ENCODE assay signal across 19 cellular contexts in genomic region chr10:76205361-76205760, GRCh38.
"Had no signal": no experiment of that assay in that cellular context is flagged by ENCODE, and none has a peak within 500 bp of the region (broad histone marks: within the 10 kb centered on the region; RNA-seq: fewer than 3 reads in every experiment).

No MANE protein-coding gene starts in this region.

- H3K4me3 Mint-ChIP-seq: activated CD4-positive, alpha-beta memory T cell treated with anti-CD3 and anti-CD28 coated beads, Interleukin-2, amount 10 ng/mL, durations not matched to agents 7 days and 5 days; activated T-cell treated with anti-CD3 and anti-CD28 coated beads, Interleukin-2, amount 50 U/mL, for 24 hours; nephron; T-cell had no signal

- H3K4me3 ChIP-seq: adrenal gland, transverse colon, vagina had no signal

- H3K36me3 Mint-ChIP-seq: T-cell had no signal

- H3K36me3 ChIP-seq: adrenal gland, transverse colon, vagina, WERI-Rb-1 had no signal

- DNase-seq: activated CD4-positive, alpha-beta memory T cell treated with anti-CD3 and anti-CD28 coated beads, Interleukin-2, amount 10 ng/mL, durations not matched to agents 7 days and 5 days; activated CD4-positive, alpha-beta T cell treated with anti-CD3 and anti-CD28 coated beads for 4 hours; activated naive CD4-positive, alpha-beta T cell treated with anti-CD3 and anti-CD28 coated beads, Interleukin-2, amount 50 U/mL, for 16 hours; activated T-cell treated with anti-CD3 and anti-CD28 coated beads, Interleukin-2, amount 50 U/mL, for 24 hours; adrenal gland; central memory CD4-positive, alpha-beta T cell; cortex of kidney; effector CD4-positive, alpha-beta T cell; glutamatergic neuron; nucleus accumbens; right cardiac atrium; small intestine; stimulated activated CD4-positive, alpha-beta T cell treated with anti-CD3 and anti-CD28 coated beads, Interleukin-4, amount 100 ng/mL, for 24 hours; stimulated activated naive CD4-positive, alpha-beta T cell treated with Interleukin-2 at 50 U/mL for 16 hours; T-cell; transverse colon; WERI-Rb-1 had no signal

- H3K4me1 ChIP-seq: adrenal gland, transverse colon, vagina had no signal

- H3K27ac ChIP-seq: adrenal gland, transverse colon, vagina, WERI-Rb-1 had no signal

- H3K27me3 Mint-ChIP-seq: activated CD4-positive, alpha-beta memory T cell treated with anti-CD3 and anti-CD28 coated beads, Interleukin-2, amount 10 ng/mL, durations not matched to agents 7 days and 5 days; activated T-cell treated with anti-CD3 and anti-CD28 coated beads, Interleukin-2, amount 50 U/mL, for 24 hours; T-cell had no signal

- ATAC-seq: right cardiac atrium, T-cell had no signal

- H3K27ac Mint-ChIP-seq: activated CD4-positive, alpha-beta memory T cell treated with anti-CD3 and anti-CD28 coated beads, Interleukin-2, amount 10 ng/mL, durations not matched to agents 7 days and 5 days; activated T-cell treated with anti-CD3 and anti-CD28 coated beads, Interleukin-2, amount 50 U/mL, for 24 hours; T-cell had no signal

- H3K9me3 Mint-ChIP-seq: activated CD4-positive, alpha-beta memory T cell treated with anti-CD3 and anti-CD28 coated beads, Interleukin-2, amount 10 ng/mL, durations not matched to agents 7 days and 5 days; activated T-cell treated with anti-CD3 and anti-CD28 coated beads, Interleukin-2, amount 50 U/mL, for 24 hours; nephron had no signal

- H3K4me1 Mint-ChIP-seq: activated CD4-positive, alpha-beta memory T cell treated with anti-CD3 and anti-CD28 coated beads, Interleukin-2, amount 10 ng/mL, durations not matched to agents 7 days and 5 days; T-cell had no signal

- H3K27me3 ChIP-seq: adrenal gland, transverse colon, vagina had no signal
